ENCODE assay signal across 29 cellular contexts in genomic region chr6:167804281-167805013, GRCh38.
"Had no signal": no experiment of that assay in that cellular context is flagged by ENCODE, and none has a peak within 500 bp of the region (broad histone marks: within the 10 kb centered on the region; RNA-seq: fewer than 3 reads in every experiment).

No MANE protein-coding gene starts in this region.

- FAIRE-seq: colon, frontal cortex, islet of Langerhans, TTC549 had no signal

- H3K36me3 ChIP-seq: left lung, lower lobe of right lung, suprapubic skin, tibial nerve, uterus, WERI-Rb-1 had no signal

- H3K27ac ChIP-seq: epithelial cell of prostate, left lung, lower lobe of right lung, suprapubic skin, tibial nerve, uterus, WERI-Rb-1 had no signal

- H3K4me3 ChIP-seq: left lung, lower lobe of right lung, smooth muscle cell, suprapubic skin, tibial nerve, uterus had no signal

- H3K27me3 ChIP-seq: left lung, suprapubic skin, tibial nerve, uterus had no signal

- H3K9me3 ChIP-seq: left lung, lower lobe of right lung, suprapubic skin, tibial nerve, uterus had no signal

- ATAC-seq: activated CD8-positive, alpha-beta memory T cell treated with anti-CD3 and anti-CD28 coated beads, Interleukin-2, amount 10 ng/mL, durations not matched to agents 7 days and 5 days; activated CD8-positive, alpha-beta T cell treated with anti-CD3 and anti-CD28 coated beads for 36 hours; activated T-cell treated with anti-CD3 and anti-CD28 coated beads, Interleukin-2, amount 50 U/mL, for 72 hours; left lung; natural killer cell treated with Interleukin-12 subunit alpha and Interleukin-12 subunit beta and Interleukin-15 and Interleukin-18, amount 100 ng/mL, for 72 hours; stimulated activated naive B cell treated with anti-CD40 and anti-IgM and Interleukin-4, amounts not matched to agents 10 μg/mL and 1 μg/mL and 100 μg/mL, for 72 hours had no signal

- H3K4me2 ChIP-seq: smooth muscle cell had no signal

- H3K4me1 ChIP-seq: left lung, lower lobe of right lung, tibial nerve, uterus had no signal

- DNase-seq: activated CD4-positive, alpha-beta T cell treated with anti-CD3 and anti-CD28 coated beads, Interleukin-2, amount 50 U/mL, for 1 hour; activated CD4-positive, CD25-positive, alpha-beta regulatory T cell treated with anti-CD3 and anti-CD28 coated beads, Interleukin-2, amount 50 U/mL, for 72 hours; activated CD8-positive, alpha-beta memory T cell treated with anti-CD3 and anti-CD28 coated beads, Interleukin-2, amount 10 ng/mL, durations not matched to agents 7 days and 5 days; activated CD8-positive, alpha-beta T cell treated with anti-CD3 and anti-CD28 coated beads for 36 hours; activated naive CD4-positive, alpha-beta T cell treated with Interleukin-2 at 50 U/mL for 16 hours; activated T-cell treated with anti-CD3 and anti-CD28 coated beads for 4 hours; activated T-cell treated with anti-CD3 and anti-CD28 coated beads, Interleukin-2, amount 50 U/mL, for 72 hours; anterior cingulate cortex; dermis blood vessel endothelial cell; effector CD8-positive, alpha-beta T cell; left lung; lower lobe of right lung; mesenchymal stem cell; retina; stimulated activated CD4-positive, alpha-beta T cell treated with anti-CD3 and anti-CD28 coated beads, Interleukin-15, amount 100 ng/mL, for 24 hours; stimulated activated CD4-positive, alpha-beta T cell treated with anti-CD3 and anti-CD28 coated beads, Interleukin-2, amount 100 ng/mL, for 24 hours; stimulated activated naive B cell treated with anti-CD40 and anti-IgM and Interleukin-4, amounts not matched to agents 10 μg/mL and 1 μg/mL and 100 μg/mL, for 72 hours; T-helper 9 cell; uterus; WERI-Rb-1 had no signal
